ENCODE assay signal across 19 cellular contexts in the genomic region with DNA sequence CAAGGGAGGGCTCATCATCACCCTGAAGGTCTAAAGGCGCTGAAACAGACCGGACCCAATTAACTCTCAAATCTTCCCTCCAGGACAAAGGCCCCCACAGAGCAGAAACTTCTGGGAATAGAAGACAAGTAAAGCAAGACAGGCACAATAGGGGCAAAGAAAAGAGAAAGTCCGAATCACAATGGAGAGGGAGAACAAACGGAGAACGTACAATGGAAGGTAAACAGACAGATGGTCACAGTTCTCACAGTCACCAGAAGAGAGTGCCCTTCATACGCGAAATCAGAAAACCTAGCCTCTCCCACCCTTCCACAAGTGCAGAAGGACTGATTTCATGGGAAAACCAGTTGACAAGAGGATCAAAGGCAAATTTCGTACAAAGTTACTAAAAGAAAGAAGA. TPM values are rescaled to one million over a fixed set of nuclear protein-coding genes. Genes with fewer than 3 reads are reported as not detected.
"Had no signal": no experiment of that assay in that cellular context is flagged by ENCODE, and none has a peak within 500 bp of the region (broad histone marks: within the 10 kb centered on the region; RNA-seq: fewer than 3 reads in every experiment).

No MANE protein-coding gene starts in this region.

RNA-seq across cellular contexts. Expression of gene PNMA6F, which starts 35.9 kb away (rescaled TPM):
- total RNA-seq: activated naive CD4-positive, alpha-beta T cell treated with anti-CD3 and anti-CD28 coated beads for 36 hours; activated naive CD4-positive, alpha-beta T cell treated with anti-CD3 and anti-CD28 coated beads, Interleukin-2, amount 50 U/mL, for 72 hours; activated naive CD8-positive, alpha-beta T cell treated with anti-CD3 and anti-CD28 coated beads for 36 hours; activated naive CD8-positive, alpha-beta T cell treated with anti-CD3 and anti-CD28 coated beads, Interleukin-2, amount 10 ng/mL, durations not matched to agents 7 days and 5 days; activated T-cell treated with anti-CD3 and anti-CD28 coated beads, Interleukin-2, amount 50 U/mL, for 4 hours; activated T-cell treated with anti-CD3 and anti-CD28 coated beads, Interleukin-2, amount 50 U/mL, for 72 hours; activated T-helper 1 cell treated with anti-CD3 and anti-CD28 coated beads, Interleukin-12 subunit alpha, Interleukin-12 subunit beta, Interleukin-2, Interleukin-4 antibody, amounts not matched to agents 30 ng/mL and 10 ng/mL and 1 ng/mL, durations not matched to agents 14 hours and 24 hours and 36 hours; activated T-helper 17 cell treated with anti-CD3 and anti-CD28 coated beads, Interleukin-2, amount 50 U/mL, for 72 hours; activated T-helper 2 cell treated with anti-CD3 and anti-CD28 coated beads, Interferon-gamma antibody, Interleukin-2, Interleukin-4, amounts not matched to agents 10 μg/mL and 5 μg/mL and 100 μg/mL, durations not matched to agents 14 hours and 24 hours and 36 hours; aorta; ascending aorta; astrocyte; body of pancreas; breast epithelium; bronchial epithelial cell; cardiac muscle cell; cardiac septum; chondrocyte had no signal
- polyA plus RNA-seq: adipose tissue, aorta, cardiac muscle cell had no signal
